Comparison of ENCODE assay signal across 8 cellular contexts in genomic region chr20:51220293-51220706, GRCh38.
DNase-seq lines count a peak whose midpoint lies in the region; ATAC-seq, FAIRE-seq and TF ChIP-seq lines count a peak whose summit lies in the region.

No MANE protein-coding gene starts in this region.

- TF ChIP-seq CTCF in BJ (IDR thresholded peaks at IDR 0.05; ENCODE audit: insufficient read depth, low read depth, low read length), result peak; percentile 98
- TF ChIP-seq CTCF in endothelial cell (IDR thresholded peaks at IDR 0.05; ENCODE audit: unreplicated experiment), result peak; percentile 85
- TF ChIP-seq CTCF in neutrophil (IDR thresholded peaks at IDR 0.05), result peak; percentile 31
- TF ChIP-seq CTCF in upper lobe of left lung (IDR thresholded peaks at IDR 0.05), result peak; percentile 62 to 75 (median 70)

- no peaks in the 10 kb centered on the region for H3K36me3 Mint-ChIP-seq in activated CD4-positive, alpha-beta memory T cell treated with anti-CD3 and anti-CD28 coated beads, Interleukin-2, amount 10 ng/mL, durations not matched to agents 7 days and 5 days (ENCODE audit: low read depth)
- H3K36me3 Mint-ChIP-seq in endothelial cell (ENCODE audit: low read depth, unreplicated experiment), result peaks cover 5% of the 10 kb centered on the region

- POLR2A ChIA-PET in BJ (lab: Charles Lee), result no interaction called here
- POLR2A ChIA-PET in activated CD4-positive, alpha-beta memory T cell treated with anti-CD3 and anti-CD28 coated beads, Interleukin-2, amount 10 ng/mL, durations not matched to agents 7 days and 5 days (lab: Charles Lee), result no interaction called here

- peaks cover 40% of the 10 kb centered on the region for H3K27me3 Mint-ChIP-seq in activated CD4-positive, alpha-beta memory T cell treated with anti-CD3 and anti-CD28 coated beads, Interleukin-2, amount 10 ng/mL, durations not matched to agents 7 days and 5 days
- peaks cover 3% of the 10 kb centered on the region for H3K27me3 Mint-ChIP-seq in endothelial cell (ENCODE audit: unreplicated experiment)

- H3K9me3 ChIP-seq in neutrophil (no peaks in the 10 kb centered on the region), upper lobe of left lung (peaks cover 0 to 9% (median 7%) of the 10 kb centered on the region in 4 donors)

- peak; percentile 61 to 70 for ATAC-seq in upper lobe of left lung (ENCODE audit: low FRiP score in 2 of 2)
- no peak for ATAC-seq in HG02840 (IDR thresholded peaks at IDR 0.05; ENCODE audit: low FRiP score, unreplicated experiment)

- no peak for TF ChIP-seq POLR2A in upper lobe of left lung (IDR thresholded peaks at IDR 0.05)

- DNase-seq in BJ (ENCODE audit: low read depth) (no peak), HTR-8/SVneo (ENCODE audit: insufficient read length, low spot score) (peak; percentile 89), endothelial cell (ENCODE audit: low spot score) (peak; percentile 54), upper lobe of left lung (peak in 1 of 2 donors; percentile 91), NCI-H2029 (lab: John Stamatoyannopoulos, UW) (no peak)
- peak; percentile 61 for DNase-seq in activated CD4-positive, alpha-beta memory T cell treated with anti-CD3 and anti-CD28 coated beads, Interleukin-2, amount 10 ng/mL, durations not matched to agents 7 days and 5 days

- peak; percentile 96 for FAIRE-seq in HTR-8/SVneo (lab: Jason Lieb, UNC)

- H3K4me3 ChIP-seq in BJ (ENCODE audit: low read depth, low read length) (no peak overlapping the region), neutrophil (ENCODE audit: low read depth in 1 of 2, low read length in 1 of 2) (no peak overlapping the region), upper lobe of left lung (no peak overlapping the region)

- peaks cover 12% of the 10 kb centered on the region for H3K4me1 Mint-ChIP-seq in activated CD4-positive, alpha-beta memory T cell treated with anti-CD3 and anti-CD28 coated beads, Interleukin-2, amount 10 ng/mL, durations not matched to agents 7 days and 5 days
- H3K4me1 Mint-ChIP-seq in endothelial cell (ENCODE audit: unreplicated experiment), result no peaks in the 10 kb centered on the region

- H3K9me3 Mint-ChIP-seq in activated CD4-positive, alpha-beta memory T cell treated with anti-CD3 and anti-CD28 coated beads, Interleukin-2, amount 10 ng/mL, durations not matched to agents 7 days and 5 days, result peaks cover 11% of the 10 kb centered on the region
- no peaks in the 10 kb centered on the region for H3K9me3 Mint-ChIP-seq in endothelial cell (ENCODE audit: unreplicated experiment)

- no peak for TF ChIP-seq EP300 in upper lobe of left lung (IDR thresholded peaks at IDR 0.05)

- no peak overlapping the region for H3K4me3 Mint-ChIP-seq in activated CD4-positive, alpha-beta memory T cell treated with anti-CD3 and anti-CD28 coated beads, Interleukin-2, amount 10 ng/mL, durations not matched to agents 7 days and 5 days
- peak overlapping the region; percentile 1 for H3K4me3 Mint-ChIP-seq in endothelial cell (ENCODE audit: unreplicated experiment)

- H3K27me3 ChIP-seq in BJ (ENCODE audit: control insufficient read depth, insufficient read depth, low read length) (peaks cover 13% of the 10 kb centered on the region), neutrophil (peaks cover 49% of the 10 kb centered on the region), upper lobe of left lung (peaks cover 0 to 7% (median 0%) of the 10 kb centered on the region in 4 donors)

- no peaks in the 10 kb centered on the region for H3K36me3 ChIP-seq in BJ (ENCODE audit: control insufficient read depth, insufficient read depth, low read length)
- H3K36me3 ChIP-seq in neutrophil, result no peaks in the 10 kb centered on the region
- no peaks in the 10 kb centered on the region for H3K36me3 ChIP-seq in upper lobe of left lung

- H3K27ac ChIP-seq in neutrophil (no peak overlapping the region), upper lobe of left lung (no peak overlapping the region)

- CTCF ChIA-PET in BJ (lab: Yijun Ruan, JAX), result interaction anchor here (0.6 to 2.7 kb wide), 13 partner anchors 8 to 232 kb away, joined by 3 to 16 read pairs (median 4); no protein-coding TSS in a partner anchor
- CTCF ChIA-PET in activated CD4-positive, alpha-beta memory T cell treated with anti-CD3 and anti-CD28 coated beads, Interleukin-2, amount 10 ng/mL, durations not matched to agents 7 days and 5 days (lab: Charles Lee), result interaction anchor here (0.8 kb wide), 1 partner anchor 9 kb away, joined by 4 read pairs; no protein-coding TSS in a partner anchor

- WGBS in upper lobe of left lung, 2 donors, result 26 to 27% methylated on average over 12 to 14 of the region's 15 CpGs

- no peak overlapping the region for H3K27ac Mint-ChIP-seq in activated CD4-positive, alpha-beta memory T cell treated with anti-CD3 and anti-CD28 coated beads, Interleukin-2, amount 10 ng/mL, durations not matched to agents 7 days and 5 days
- H3K27ac Mint-ChIP-seq in endothelial cell (ENCODE audit: unreplicated experiment), result no peak overlapping the region

- H3K4me1 ChIP-seq in neutrophil (ENCODE audit: control insufficient read depth in 1 of 2, insufficient read depth in 1 of 2, low read depth in 1 of 2, low read length in 1 of 2), result no peaks in the 10 kb centered on the region
- H3K4me1 ChIP-seq in upper lobe of left lung, result peaks cover 0 to 6% (median 0%) of the 10 kb centered on the region in 4 donors

Comparison
In these comparisons a context has a peak if more than half of its experiments do, and no peak if none do; other contexts are left out.
1. DNase-seq: peak in HTR-8/SVneo (single experiment), activated CD4-positive, alpha-beta memory T cell treated with anti-CD3 and anti-CD28 coated beads, Interleukin-2, amount 10 ng/mL, durations not matched to agents 7 days and 5 days (single experiment) and endothelial cell (single experiment); none in BJ (single experiment) and NCI-H2029 (single experiment).
2. CTCF ChIP-seq: peak in every context shown above with its lines; median percentile 98 in BJ; 85 in endothelial cell; 70 in upper lobe of left lung; 31 in neutrophil.